Comparison of ENCODE assay signal across 8 cellular contexts in genomic region chr16:90077757-90078593, GRCh38. TPM values are rescaled to one million over a fixed set of nuclear protein-coding genes. Genes with fewer than 3 reads are reported as not detected.
DNase-seq lines count a peak whose midpoint lies in the region; ATAC-seq and TF ChIP-seq lines count a peak whose summit lies in the region.

No MANE protein-coding gene starts in this region.

- H3K27ac Mint-ChIP-seq in activated T-helper 1 cell treated with anti-CD3 and anti-CD28 coated beads, Interleukin-12 subunit alpha, Interleukin-12 subunit beta, Interleukin-2, Interleukin-4 antibody, amounts not matched to agents 30 ng/mL and 10 ng/mL and 1 ng/mL, durations not matched to agents 14 hours and 24 hours and 36 hours: peak overlapping the region; percentile 79
- peak overlapping the region; percentile 39 for H3K27ac Mint-ChIP-seq in progenitor cell of endocrine pancreas

- no peaks in the 10 kb centered on the region for H3K9me3 ChIP-seq in heart right ventricle

- H3K27ac ChIP-seq in heart right ventricle: peak overlapping the region in 3 of 10 donors; percentile 15 to 60 (median 46)

- CTCF ChIA-PET in GM10248 (lab: Yijun Ruan, JAX): interaction anchor here (1.0 kb wide), 1 partner anchor 15 kb away, joined by 3 read pairs; no protein-coding TSS in a partner anchor

- H3K4me3 Mint-ChIP-seq in activated T-helper 1 cell treated with anti-CD3 and anti-CD28 coated beads, Interleukin-12 subunit alpha, Interleukin-12 subunit beta, Interleukin-2, Interleukin-4 antibody, amounts not matched to agents 30 ng/mL and 10 ng/mL and 1 ng/mL, durations not matched to agents 14 hours and 24 hours and 36 hours: peak overlapping the region; percentile 80
- peak overlapping the region; percentile 73 for H3K4me3 Mint-ChIP-seq in progenitor cell of endocrine pancreas (ENCODE audit: low read depth)

- no peaks in the 10 kb centered on the region for H3K9me3 Mint-ChIP-seq in activated T-helper 1 cell treated with anti-CD3 and anti-CD28 coated beads, Interleukin-12 subunit alpha, Interleukin-12 subunit beta, Interleukin-2, Interleukin-4 antibody, amounts not matched to agents 30 ng/mL and 10 ng/mL and 1 ng/mL, durations not matched to agents 14 hours and 24 hours and 36 hours
- no peaks in the 10 kb centered on the region for H3K9me3 Mint-ChIP-seq in progenitor cell of endocrine pancreas (ENCODE audit: low read depth)

- H3K4me3 ChIP-seq in heart right ventricle: peak overlapping the region in 9 of 10 donors; percentile 5 to 59 (median 51)

- peaks cover 40% of the 10 kb centered on the region for H3K4me1 Mint-ChIP-seq in activated T-helper 1 cell treated with anti-CD3 and anti-CD28 coated beads, Interleukin-12 subunit alpha, Interleukin-12 subunit beta, Interleukin-2, Interleukin-4 antibody, amounts not matched to agents 30 ng/mL and 10 ng/mL and 1 ng/mL, durations not matched to agents 14 hours and 24 hours and 36 hours (ENCODE audit: low read depth)
- peaks cover 8% of the 10 kb centered on the region for H3K4me1 Mint-ChIP-seq in progenitor cell of endocrine pancreas (ENCODE audit: low read depth)

- peaks cover 15% of the 10 kb centered on the region for H3K27me3 Mint-ChIP-seq in activated T-helper 1 cell treated with anti-CD3 and anti-CD28 coated beads, Interleukin-12 subunit alpha, Interleukin-12 subunit beta, Interleukin-2, Interleukin-4 antibody, amounts not matched to agents 30 ng/mL and 10 ng/mL and 1 ng/mL, durations not matched to agents 14 hours and 24 hours and 36 hours (ENCODE audit: insufficient read depth)
- H3K27me3 Mint-ChIP-seq in progenitor cell of endocrine pancreas: peaks cover 61% of the 10 kb centered on the region

- H3K36me3 Mint-ChIP-seq in activated T-helper 1 cell treated with anti-CD3 and anti-CD28 coated beads, Interleukin-12 subunit alpha, Interleukin-12 subunit beta, Interleukin-2, Interleukin-4 antibody, amounts not matched to agents 30 ng/mL and 10 ng/mL and 1 ng/mL, durations not matched to agents 14 hours and 24 hours and 36 hours (ENCODE audit: low read depth): no peaks in the 10 kb centered on the region
- H3K36me3 Mint-ChIP-seq in progenitor cell of endocrine pancreas (ENCODE audit: insufficient read depth): no peaks in the 10 kb centered on the region

- no peaks in the 10 kb centered on the region for H3K36me3 ChIP-seq in heart right ventricle

- peaks cover 0 to 26% (median 0%) of the 10 kb centered on the region in 9 donors for H3K4me1 ChIP-seq in heart right ventricle

- WGBS in heart right ventricle, 2 donors: 29 to 34% methylated on average over 24 of the region's 24 CpGs

- DNase-seq in 8988T (peak; percentile 23), GM10248 (ENCODE audit: extremely low spot score) (peak; percentile 54), NCI-H2196 (lab: John Stamatoyannopoulos, UW; ENCODE audit: unreplicated experiment) (peak; percentile 34), heart right ventricle (no peak), progenitor cell of endocrine pancreas (ENCODE audit: low spot score, unreplicated experiment) (no peak), NCI-H1048 (lab: John Stamatoyannopoulos, UW) (no peak)
- DNase-seq in activated T-helper 1 cell treated with anti-CD3 and anti-CD28 coated beads, Interleukin-12 subunit alpha, Interleukin-12 subunit beta, Interleukin-2, Interleukin-4 antibody, amounts not matched to agents 30 ng/mL and 10 ng/mL and 1 ng/mL, durations not matched to agents 14 hours and 24 hours and 36 hours (ENCODE audit: low spot score): peak; percentile 20

- TF ChIP-seq CTCF in GM10248 (IDR thresholded peaks at IDR 0.05; ENCODE audit: control extremely low read depth, extremely low read depth, low read depth, missing control alignments): peak; percentile 2
- TF ChIP-seq CTCF in heart right ventricle (IDR thresholded peaks at IDR 0.05): no peak
- TF ChIP-seq CTCF in progenitor cell of endocrine pancreas (IDR thresholded peaks at IDR 0.05; ENCODE audit: unreplicated experiment): no peak

- peaks cover 0 to 17% (median 0%) of the 10 kb centered on the region in 7 donors for H3K27me3 ChIP-seq in heart right ventricle

- ATAC-seq in HG02870 (IDR thresholded peaks at IDR 0.05; ENCODE audit: unreplicated experiment): peak; percentile 31
- ATAC-seq in heart right ventricle: peak in 7 of 8 donors; percentile 12 to 56 (median 35)

- intact Hi-C loops in activated T-helper 1 cell treated with anti-CD3 and anti-CD28 coated beads, Interleukin-12 subunit alpha, Interleukin-12 subunit beta, Interleukin-2, Interleukin-4 antibody, amounts not matched to agents 30 ng/mL and 10 ng/mL and 1 ng/mL, durations not matched to agents 14 hours and 24 hours and 36 hours (cut with micrococcal nuclease): loop anchor here (1.0 to 2.0 kb wide), 3 partner anchors 30 to 106 kb away; no protein-coding TSS in a partner anchor
- intact Hi-C loops in heart right ventricle (cut with DNase I): loop anchor here in 1 of 10 donors (5.0 kb wide), 1 partner anchor 171 kb away; no protein-coding TSS in a partner anchor

- POLR2A ChIA-PET in GM10248 (lab: Yijun Ruan, JAX): no interaction called here

RNA-seq across cellular contexts. Expression of gene PRDM7, which starts 0.8 kb away (rescaled TPM):
- total RNA-seq in activated T-helper 1 cell treated with anti-CD3 and anti-CD28 coated beads, Interleukin-12 subunit alpha, Interleukin-12 subunit beta, Interleukin-2, Interleukin-4 antibody, amounts not matched to agents 30 ng/mL and 10 ng/mL and 1 ng/mL, durations not matched to agents 14 hours and 24 hours and 36 hours: not detected in 2 replicates
- not detected for total RNA-seq in heart right ventricle
- not detected for polyA plus RNA-seq in heart right ventricle
- not detected in 2 replicates for total RNA-seq in progenitor cell of endocrine pancreas

RNA-seq across cellular contexts. Expression of gene DBNDD1, which starts 58.7 kb away (rescaled TPM):
- 0.18 TPM in 1 of 2 replicates, not detected in the other for total RNA-seq in activated T-helper 1 cell treated with anti-CD3 and anti-CD28 coated beads, Interleukin-12 subunit alpha, Interleukin-12 subunit beta, Interleukin-2, Interleukin-4 antibody, amounts not matched to agents 30 ng/mL and 10 ng/mL and 1 ng/mL, durations not matched to agents 14 hours and 24 hours and 36 hours
- total RNA-seq in heart right ventricle (1 to 10 TPM; 3.0 to 6.8 (median 5.0) TPM), progenitor cell of endocrine pancreas (53.8 and 57.4 TPM in 2 replicates)
- polyA plus RNA-seq in heart right ventricle: 1 to 10 TPM in 1 of 2 donors, under 1 TPM in 1; 0.72 to 2.2 TPM

Comparison
In these comparisons a context has a peak if more than half of its experiments do, and no peak if none do; other contexts are left out.
1. DNase-seq: peak in 8988T (single experiment), GM10248 (single experiment), NCI-H2196 (single experiment) and activated T-helper 1 cell treated with anti-CD3 and anti-CD28 coated beads, Interleukin-12 subunit alpha, Interleukin-12 subunit beta, Interleukin-2, Interleukin-4 antibody, amounts not matched to agents 30 ng/mL and 10 ng/mL and 1 ng/mL, durations not matched to agents 14 hours and 24 hours and 36 hours (single experiment); none in heart right ventricle (0 of 2), progenitor cell of endocrine pancreas (single experiment) and NCI-H1048 (single experiment).